In genomic region chr11:118911880-118912741, GRCh38 we compare ENCODE assay signal across 1 cellular context.
A peak's percentile ranks its signal among the peaks of the same experiment; 100 is the strongest.
TF ChIP-seq lines count a peak whose summit lies in the region.

No MANE protein-coding gene starts in this region.

TF ChIP-seq in HepG2, 621 proteins besides CTCF, POLR2A, EP300 and RAD21 (continued from another document and continues in another):
- no peak for TF ChIP-seq ZNF282 (IDR thresholded peaks at IDR 0.05; ENCODE audit: partially characterized antibody)
- no peak for TF ChIP-seq ETS1 (CRISPR knock-in tag; IDR thresholded peaks at IDR 0.05)
- 0 out of 2 replicates have a peak, but pooled peaks have one; percentile 34 for TF ChIP-seq SOX13 (IDR thresholded peaks at IDR 0.05)
- TF ChIP-seq SOX13 (CRISPR knock-in tag; conservative IDR thresholded peaks at IDR 0.05 in 1 of 2, IDR thresholded peaks at IDR 0.05 in 1 of 2), result peak; percentile 15 to 31; a peak in 1 of 4 replicates
- TF ChIP-seq ZNF484 (CRISPR knock-in tag; IDR thresholded peaks at IDR 0.05; ENCODE audit: borderline replicate concordance, low read depth), result no peak
- TF ChIP-seq GATAD2A (CRISPR knock-in tag; IDR thresholded peaks at IDR 0.05), result peak; percentile 77
- no peak for TF ChIP-seq ZNF879 (CRISPR knock-in tag; IDR thresholded peaks at IDR 0.05)
- TF ChIP-seq ZNF550 (CRISPR knock-in tag; IDR thresholded peaks at IDR 0.05; ENCODE audit: borderline replicate concordance), result no peak
- peak; percentile 71; the same call in 1 of the 2 replicates for TF ChIP-seq TCF7 (IDR thresholded peaks at IDR 0.05; ENCODE audit: low read depth)
- peak; percentile 54; the same call in 1 of the 2 replicates for TF ChIP-seq CREM (IDR thresholded peaks at IDR 0.05)
- TF ChIP-seq CREM (CRISPR knock-in tag; IDR thresholded peaks at IDR 0.05), result no peak
- TF ChIP-seq FOXP1 (IDR thresholded peaks at IDR 0.05), result no peak
- TF ChIP-seq FOXP1 (CRISPR knock-in tag; IDR thresholded peaks at IDR 0.05), result 0 out of 2 replicates have a peak, but pooled peaks have one; percentile 27
- TF ChIP-seq PHF21A (CRISPR knock-in tag; IDR thresholded peaks at IDR 0.05), result no peak
- no peak for TF ChIP-seq ARHGAP35 (CRISPR knock-in tag; IDR thresholded peaks at IDR 0.05; ENCODE audit: borderline replicate concordance)
- no peak for TF ChIP-seq ZNF713 (CRISPR knock-in tag; IDR thresholded peaks at IDR 0.05)
- TF ChIP-seq ZNF607 (CRISPR knock-in tag; IDR thresholded peaks at IDR 0.05; ENCODE audit: borderline replicate concordance), result 0 out of 2 replicates have a peak, but pooled peaks have one; percentile 69
- TF ChIP-seq ZNF572 (CRISPR knock-in tag; IDR thresholded peaks at IDR 0.05), result no peak
- TF ChIP-seq IRF1 (CRISPR knock-in tag; IDR thresholded peaks at IDR 0.05; ENCODE audit: low read depth), result no peak
- TF ChIP-seq SALL1 (CRISPR knock-in tag; IDR thresholded peaks at IDR 0.05), result peak; percentile 0; the same call in 1 of the 2 replicates
- TF ChIP-seq, protein P1, sequence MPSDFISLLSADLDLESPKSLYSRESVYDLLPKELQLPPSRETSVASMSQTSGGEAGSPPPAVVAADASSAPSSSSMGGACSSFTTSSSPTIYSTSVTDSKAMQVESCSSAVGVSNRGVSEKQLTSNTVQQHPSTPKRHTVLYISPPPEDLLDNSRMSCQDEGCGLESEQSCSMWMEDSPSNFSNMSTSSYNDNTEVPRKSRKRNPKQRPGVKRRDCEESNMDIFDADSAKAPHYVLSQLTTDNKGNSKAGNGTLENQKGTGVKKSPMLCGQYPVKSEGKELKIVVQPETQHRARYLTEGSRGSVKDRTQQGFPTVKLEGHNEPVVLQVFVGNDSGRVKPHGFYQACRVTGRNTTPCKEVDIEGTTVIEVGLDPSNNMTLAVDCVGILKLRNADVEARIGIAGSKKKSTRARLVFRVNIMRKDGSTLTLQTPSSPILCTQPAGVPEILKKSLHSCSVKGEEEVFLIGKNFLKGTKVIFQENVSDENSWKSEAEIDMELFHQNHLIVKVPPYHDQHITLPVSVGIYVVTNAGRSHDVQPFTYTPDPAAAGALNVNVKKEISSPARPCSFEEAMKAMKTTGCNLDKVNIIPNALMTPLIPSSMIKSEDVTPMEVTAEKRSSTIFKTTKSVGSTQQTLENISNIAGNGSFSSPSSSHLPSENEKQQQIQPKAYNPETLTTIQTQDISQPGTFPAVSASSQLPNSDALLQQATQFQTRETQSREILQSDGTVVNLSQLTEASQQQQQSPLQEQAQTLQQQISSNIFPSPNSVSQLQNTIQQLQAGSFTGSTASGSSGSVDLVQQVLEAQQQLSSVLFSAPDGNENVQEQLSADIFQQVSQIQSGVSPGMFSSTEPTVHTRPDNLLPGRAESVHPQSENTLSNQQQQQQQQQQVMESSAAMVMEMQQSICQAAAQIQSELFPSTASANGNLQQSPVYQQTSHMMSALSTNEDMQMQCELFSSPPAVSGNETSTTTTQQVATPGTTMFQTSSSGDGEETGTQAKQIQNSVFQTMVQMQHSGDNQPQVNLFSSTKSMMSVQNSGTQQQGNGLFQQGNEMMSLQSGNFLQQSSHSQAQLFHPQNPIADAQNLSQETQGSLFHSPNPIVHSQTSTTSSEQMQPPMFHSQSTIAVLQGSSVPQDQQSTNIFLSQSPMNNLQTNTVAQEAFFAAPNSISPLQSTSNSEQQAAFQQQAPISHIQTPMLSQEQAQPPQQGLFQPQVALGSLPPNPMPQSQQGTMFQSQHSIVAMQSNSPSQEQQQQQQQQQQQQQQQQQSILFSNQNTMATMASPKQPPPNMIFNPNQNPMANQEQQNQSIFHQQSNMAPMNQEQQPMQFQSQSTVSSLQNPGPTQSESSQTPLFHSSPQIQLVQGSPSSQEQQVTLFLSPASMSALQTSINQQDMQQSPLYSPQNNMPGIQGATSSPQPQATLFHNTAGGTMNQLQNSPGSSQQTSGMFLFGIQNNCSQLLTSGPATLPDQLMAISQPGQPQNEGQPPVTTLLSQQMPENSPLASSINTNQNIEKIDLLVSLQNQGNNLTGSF (CRISPR knock-in tag; IDR thresholded peaks at IDR 0.05), result no peak
- 0 out of 2 replicates have a peak, but pooled peaks have one; percentile 6 for TF ChIP-seq HNF4A (CRISPR knock-in tag; IDR thresholded peaks at IDR 0.05)
- TF ChIP-seq ZNF296 (CRISPR knock-in tag; conservative IDR thresholded peaks at IDR 0.05), result no peak
- peak; percentile 63; the same call in 1 of the 2 replicates for TF ChIP-seq MTA1 (CRISPR knock-in tag; IDR thresholded peaks at IDR 0.05; ENCODE audit: borderline replicate concordance)
- no peak for TF ChIP-seq NAIF1 (CRISPR knock-in tag; IDR thresholded peaks at IDR 0.05; ENCODE audit: borderline replicate concordance)
- no peak for TF ChIP-seq ZNF768 (CRISPR knock-in tag; IDR thresholded peaks at IDR 0.05)
- TF ChIP-seq ZNF496 (CRISPR knock-in tag; IDR thresholded peaks at IDR 0.05; ENCODE audit: insufficient replicate concordance), result no peak
- TF ChIP-seq ARNT2 (CRISPR knock-in tag; IDR thresholded peaks at IDR 0.05; ENCODE audit: low read depth), result no peak
- no peak for TF ChIP-seq NCOA1 (CRISPR knock-in tag; IDR thresholded peaks at IDR 0.05)
- no peak; the same call in 1 of the 2 replicates for TF ChIP-seq HNF4G (IDR thresholded peaks at IDR 0.05; ENCODE audit: borderline replicate concordance, low read depth, low read length)
- TF ChIP-seq HNF4G (CRISPR knock-in tag; IDR thresholded peaks at IDR 0.05; ENCODE audit: borderline replicate concordance, low read depth), result 0 out of 2 replicates have a peak, but pooled peaks have one; percentile 10
- TF ChIP-seq ZNF3 (CRISPR knock-in tag; IDR thresholded peaks at IDR 0.05), result no peak
- TF ChIP-seq NR3C1 (CRISPR knock-in tag; IDR thresholded peaks at IDR 0.05), result no peak
- TF ChIP-seq RFXAP (CRISPR knock-in tag; IDR thresholded peaks at IDR 0.05; ENCODE audit: borderline replicate concordance), result no peak
- TF ChIP-seq ZBTB40 (IDR thresholded peaks at IDR 0.05), result no peak
- no peak; the same call in 1 of the 2 replicates for TF ChIP-seq ZBTB40 (CRISPR knock-in tag; IDR thresholded peaks at IDR 0.05)
- TF ChIP-seq, protein P2, sequence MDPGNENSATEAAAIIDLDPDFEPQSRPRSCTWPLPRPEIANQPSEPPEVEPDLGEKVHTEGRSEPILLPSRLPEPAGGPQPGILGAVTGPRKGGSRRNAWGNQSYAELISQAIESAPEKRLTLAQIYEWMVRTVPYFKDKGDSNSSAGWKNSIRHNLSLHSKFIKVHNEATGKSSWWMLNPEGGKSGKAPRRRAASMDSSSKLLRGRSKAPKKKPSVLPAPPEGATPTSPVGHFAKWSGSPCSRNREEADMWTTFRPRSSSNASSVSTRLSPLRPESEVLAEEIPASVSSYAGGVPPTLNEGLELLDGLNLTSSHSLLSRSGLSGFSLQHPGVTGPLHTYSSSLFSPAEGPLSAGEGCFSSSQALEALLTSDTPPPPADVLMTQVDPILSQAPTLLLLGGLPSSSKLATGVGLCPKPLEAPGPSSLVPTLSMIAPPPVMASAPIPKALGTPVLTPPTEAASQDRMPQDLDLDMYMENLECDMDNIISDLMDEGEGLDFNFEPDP (CRISPR knock-in tag; conservative IDR thresholded peaks at IDR 0.05), result no peak
- TF ChIP-seq SMAD1 (CRISPR knock-in tag; IDR thresholded peaks at IDR 0.05; ENCODE audit: borderline replicate concordance, low read depth), result no peak
- TF ChIP-seq MED13 (CRISPR knock-in tag; IDR thresholded peaks at IDR 0.05), result no peak
- TF ChIP-seq SIN3A (IDR thresholded peaks at IDR 0.05; ENCODE audit: borderline replicate concordance, low read depth, low read length), result no peak
- no peak for TF ChIP-seq ZBTB3 (CRISPR knock-in tag; IDR thresholded peaks at IDR 0.05; ENCODE audit: borderline replicate concordance, low read depth)
- TF ChIP-seq ZUFSP (CRISPR knock-in tag; IDR thresholded peaks at IDR 0.05; ENCODE audit: borderline replicate concordance), result no peak
- TF ChIP-seq MAF1 (CRISPR knock-in tag; IDR thresholded peaks at IDR 0.05; ENCODE audit: borderline replicate concordance), result no peak
- TF ChIP-seq ARNTL (CRISPR knock-in tag; IDR thresholded peaks at IDR 0.05), result no peak
- TF ChIP-seq ZNF230 (CRISPR knock-in tag; IDR thresholded peaks at IDR 0.05), result no peak
- TF ChIP-seq, protein P3, sequence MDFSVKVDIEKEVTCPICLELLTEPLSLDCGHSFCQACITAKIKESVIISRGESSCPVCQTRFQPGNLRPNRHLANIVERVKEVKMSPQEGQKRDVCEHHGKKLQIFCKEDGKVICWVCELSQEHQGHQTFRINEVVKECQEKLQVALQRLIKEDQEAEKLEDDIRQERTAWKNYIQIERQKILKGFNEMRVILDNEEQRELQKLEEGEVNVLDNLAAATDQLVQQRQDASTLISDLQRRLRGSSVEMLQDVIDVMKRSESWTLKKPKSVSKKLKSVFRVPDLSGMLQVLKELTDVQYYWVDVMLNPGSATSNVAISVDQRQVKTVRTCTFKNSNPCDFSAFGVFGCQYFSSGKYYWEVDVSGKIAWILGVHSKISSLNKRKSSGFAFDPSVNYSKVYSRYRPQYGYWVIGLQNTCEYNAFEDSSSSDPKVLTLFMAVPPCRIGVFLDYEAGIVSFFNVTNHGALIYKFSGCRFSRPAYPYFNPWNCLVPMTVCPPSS (IDR thresholded peaks at IDR 0.05), result no peak
